ENCODE assay signal across 17 cellular contexts in genomic region chr4:153166971-153167501, GRCh38. TPM values are rescaled to one million over a fixed set of nuclear protein-coding genes. Genes with fewer than 3 reads are reported as not detected.
DNase-seq lines count a peak whose midpoint lies in the region; ATAC-seq and TF ChIP-seq lines count a peak whose summit lies in the region.
"Had no signal": no experiment of that assay in that cellular context is flagged by ENCODE, and none has a peak within 500 bp of the region (broad histone marks: within the 10 kb centered on the region; RNA-seq: fewer than 3 reads in every experiment).

No MANE protein-coding gene starts in this region.

- H3K4me3 Mint-ChIP-seq in CD4-positive, alpha-beta memory T cell, result no peak overlapping the region
- no peak overlapping the region for H3K4me3 Mint-ChIP-seq in endothelial cell (ENCODE audit: unreplicated experiment)
- H3K4me3 Mint-ChIP-seq: activated CD4-positive, alpha-beta T cell treated with anti-CD3 and anti-CD28 coated beads, Interleukin-2, amount 10 ng/mL, durations not matched to agents 7 days and 5 days; activated T-cell treated with anti-CD3 and anti-CD28 coated beads, Interleukin-2, amount 50 U/mL, for 72 hours; CD14-positive monocyte; naive B cell had no signal

- H3K36me3 Mint-ChIP-seq in CD4-positive, alpha-beta memory T cell, result peaks cover 0 to 4% of the 10 kb centered on the region in 2 donors
- H3K36me3 Mint-ChIP-seq in endothelial cell (ENCODE audit: low read depth, unreplicated experiment), result no peaks in the 10 kb centered on the region
- H3K36me3 Mint-ChIP-seq: CD14-positive monocyte had no signal

- POLR2A ChIA-PET in CD4-positive, alpha-beta memory T cell (lab: Charles Lee; ENCODE audit: partially characterized antibody), result no interaction called here

- no peaks in the 10 kb centered on the region for H3K4me1 Mint-ChIP-seq in CD4-positive, alpha-beta memory T cell
- no peaks in the 10 kb centered on the region for H3K4me1 Mint-ChIP-seq in endothelial cell (ENCODE audit: unreplicated experiment)
- H3K4me1 Mint-ChIP-seq: activated CD4-positive, alpha-beta T cell treated with anti-CD3 and anti-CD28 coated beads, Interleukin-2, amount 10 ng/mL, durations not matched to agents 7 days and 5 days; naive B cell had no signal

- TF ChIP-seq POLR2A in sigmoid colon (IDR thresholded peaks at IDR 0.05), result no peak

- peaks cover 0 to 5% (median 2%) of the 10 kb centered on the region in 8 donors for H3K9me3 Mint-ChIP-seq in CD4-positive, alpha-beta memory T cell
- no peaks in the 10 kb centered on the region for H3K9me3 Mint-ChIP-seq in endothelial cell (ENCODE audit: unreplicated experiment)
- H3K9me3 Mint-ChIP-seq: activated T-cell treated with anti-CD3 and anti-CD28 coated beads, Interleukin-2, amount 50 U/mL, for 72 hours had no signal

- TF ChIP-seq CTCF in fibroblast of the aortic adventitia (IDR thresholded peaks at IDR 0.05; ENCODE audit: insufficient read depth, low read length) (no peak), sigmoid colon (IDR thresholded peaks at IDR 0.05) (no peak), endothelial cell (IDR thresholded peaks at IDR 0.05; ENCODE audit: unreplicated experiment) (no peak)

- no peak overlapping the region for H3K27ac Mint-ChIP-seq in CD4-positive, alpha-beta memory T cell
- H3K27ac Mint-ChIP-seq in endothelial cell (ENCODE audit: unreplicated experiment), result no peak overlapping the region
- H3K27ac Mint-ChIP-seq: activated CD4-positive, alpha-beta T cell treated with anti-CD3 and anti-CD28 coated beads, Interleukin-2, amount 10 ng/mL, durations not matched to agents 7 days and 5 days; activated T-cell treated with anti-CD3 and anti-CD28 coated beads, Interleukin-2, amount 50 U/mL, for 72 hours; CD14-positive monocyte; naive B cell had no signal

- no peaks in the 10 kb centered on the region for H3K27me3 ChIP-seq in sigmoid colon
- peaks cover 4% of the 10 kb centered on the region for H3K27me3 ChIP-seq in CD4-positive, alpha-beta memory T cell (ENCODE audit: insufficient read depth, low read length)
- H3K27me3 ChIP-seq: Peyer's patch had no signal

- CTCF ChIA-PET in CD4-positive, alpha-beta memory T cell (lab: Charles Lee; ENCODE audit: partially characterized antibody), result no interaction called here

- intact Hi-C loops in sigmoid colon (cut with DNase I), result no loop called here
- intact Hi-C loops in CD4-positive, alpha-beta memory T cell (cut with micrococcal nuclease), result no loop called here

- 30 to 75% methylated on average over 4 of the region's 4 CpGs for WGBS in sigmoid colon, 2 donors

- H3K27me3 Mint-ChIP-seq in CD4-positive, alpha-beta memory T cell, result peaks cover 7 to 8% of the 10 kb centered on the region in 2 donors
- H3K27me3 Mint-ChIP-seq in endothelial cell (ENCODE audit: unreplicated experiment), result peaks cover 3% of the 10 kb centered on the region

- H3K4me1 ChIP-seq in sigmoid colon, result no peaks in the 10 kb centered on the region
- H3K4me1 ChIP-seq in CD4-positive, alpha-beta memory T cell (ENCODE audit: insufficient read depth, low read length), result no peaks in the 10 kb centered on the region
- H3K4me1 ChIP-seq: adrenal gland, heart right ventricle, Peyer's patch had no signal

- no peak for TF ChIP-seq EP300 in sigmoid colon (IDR thresholded peaks at IDR 0.05)

- H3K9me3 ChIP-seq in sigmoid colon, result peaks cover 0 to 4% (median 0%) of the 10 kb centered on the region in 4 donors
- no peaks in the 10 kb centered on the region for H3K9me3 ChIP-seq in CD4-positive, alpha-beta memory T cell (ENCODE audit: control insufficient read depth in 1 of 2, low read length in 2 of 2)
- H3K9me3 ChIP-seq: adrenal gland had no signal

- H3K4me3 ChIP-seq in fibroblast of the aortic adventitia (ENCODE audit: low read depth, low read length) (no peak overlapping the region), sigmoid colon (no peak overlapping the region)
- H3K4me3 ChIP-seq in CD4-positive, alpha-beta memory T cell (ENCODE audit: low read length in 2 of 2), result no peak overlapping the region
- H3K4me3 ChIP-seq: adrenal gland, heart right ventricle, Peyer's patch had no signal

- H3K27ac ChIP-seq in sigmoid colon, result no peak overlapping the region
- no peak overlapping the region for H3K27ac ChIP-seq in CD4-positive, alpha-beta memory T cell (ENCODE audit: low read depth, low read length)
- H3K27ac ChIP-seq: adrenal gland, heart right ventricle, Peyer's patch had no signal

- no peak for ATAC-seq in HG03378 (IDR thresholded peaks at IDR 0.05; ENCODE audit: unreplicated experiment)
- ATAC-seq: activated T-cell treated with anti-CD3 and anti-CD28 coated beads, Interleukin-2, amount 50 U/mL, for 72 hours; heart right ventricle had no signal

- DNase-seq in HT1080 (ENCODE audit: low read depth) (peak; percentile 26), astrocyte of the hippocampus (ENCODE audit: low read depth, low spot score) (peak; percentile 87), fibroblast of the aortic adventitia (ENCODE audit: low read depth) (peak; percentile 66), sigmoid colon (peak; percentile 11), NCI-H2227 (lab: John Stamatoyannopoulos, UW; ENCODE audit: unreplicated experiment) (no peak), endothelial cell (ENCODE audit: low spot score) (no peak)
- no peak for DNase-seq in CD4-positive, alpha-beta memory T cell
- DNase-seq: activated CD4-positive, alpha-beta T cell treated with anti-CD3 and anti-CD28 coated beads, Interleukin-2, amount 10 ng/mL, durations not matched to agents 7 days and 5 days; activated T-cell treated with anti-CD3 and anti-CD28 coated beads, Interleukin-2, amount 50 U/mL, for 72 hours; adrenal gland; heart right ventricle; naive B cell; NCI-H510A treated with DMSO at 0.1 percent for 48 hours; Peyer's patch; T-helper 2 cell had no signal

- H3K36me3 ChIP-seq in sigmoid colon, result no peaks in the 10 kb centered on the region
- H3K36me3 ChIP-seq in CD4-positive, alpha-beta memory T cell (ENCODE audit: insufficient read depth, low read length), result no peaks in the 10 kb centered on the region
- H3K36me3 ChIP-seq: adrenal gland, heart right ventricle, Peyer's patch had no signal

RNA-seq across cellular contexts. Expression of gene TRIM2, which starts 37.2 kb away (rescaled TPM):
- 19.0 and 28.0 TPM in 2 replicates for total RNA-seq in HT1080 (2014; rRNA removed; shearing (Covaris generic))
- polyA plus RNA-seq in HT1080 (2015; cell fraction: cytosol; rRNA removed), result 5.0 and 6.3 TPM in 2 replicates
- polyA plus RNA-seq in HT1080 (2015; cell fraction: nucleus; rRNA removed), result 6.3 and 7.8 TPM in 2 replicates
- total RNA-seq in fibroblast of the aortic adventitia (ENCODE audit: low replicate concordance) (34.6 and 78.5 TPM in 2 replicates), sigmoid colon (10 to 100 TPM; 31.6 to 51.7 (median 34.7) TPM), endothelial cell (ENCODE audit: unreplicated experiment) (15.4 TPM)
- polyA plus RNA-seq in sigmoid colon, result 10 to 100 TPM; 19.8 to 26.8 (median 25.5) TPM
- total RNA-seq in CD4-positive, alpha-beta memory T cell, result 10 to 100 TPM; 11.9 to 12.3 TPM
- polyA plus RNA-seq in CD4-positive, alpha-beta memory T cell, result 1 to 10 TPM; 7.5 to 9.1 TPM

Comparison
In these comparisons a context has a peak if more than half of its experiments do, and no peak if none do; other contexts are left out.
1. DNase-seq: peak in HT1080 (single experiment), astrocyte of the hippocampus (single experiment), fibroblast of the aortic adventitia (single experiment) and sigmoid colon (single experiment); none in CD4-positive, alpha-beta memory T cell (0 of 5), NCI-H2227 (single experiment) and endothelial cell (single experiment).